Comparison of ENCODE assay signal across 2 cellular contexts in the genomic region with DNA sequence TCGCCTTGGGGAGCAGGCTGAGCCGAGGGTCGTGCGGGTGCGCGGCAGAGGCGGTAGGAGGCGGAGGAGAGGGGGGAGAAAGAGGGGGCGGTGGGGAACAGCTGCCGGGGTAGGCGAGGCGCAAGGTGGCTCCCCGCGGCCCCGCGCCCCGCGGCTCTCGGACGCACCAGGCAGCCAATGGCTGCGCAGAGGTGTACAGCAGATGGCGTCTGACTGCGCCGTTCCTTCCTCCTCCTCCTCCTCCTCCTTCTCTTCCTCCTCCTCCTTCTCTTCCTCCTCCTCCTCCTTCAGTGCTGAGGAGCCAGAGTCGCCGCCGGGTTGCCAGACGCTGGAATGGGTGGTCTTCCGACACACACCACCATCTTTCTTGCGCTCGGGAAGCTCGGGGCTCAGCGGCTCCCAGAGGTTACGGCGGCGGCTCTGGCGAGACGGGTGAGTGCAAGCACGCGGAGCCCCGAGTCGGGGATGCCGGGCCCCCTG.
TF ChIP-seq lines count a peak whose summit lies in the region.

A gene with protein sequence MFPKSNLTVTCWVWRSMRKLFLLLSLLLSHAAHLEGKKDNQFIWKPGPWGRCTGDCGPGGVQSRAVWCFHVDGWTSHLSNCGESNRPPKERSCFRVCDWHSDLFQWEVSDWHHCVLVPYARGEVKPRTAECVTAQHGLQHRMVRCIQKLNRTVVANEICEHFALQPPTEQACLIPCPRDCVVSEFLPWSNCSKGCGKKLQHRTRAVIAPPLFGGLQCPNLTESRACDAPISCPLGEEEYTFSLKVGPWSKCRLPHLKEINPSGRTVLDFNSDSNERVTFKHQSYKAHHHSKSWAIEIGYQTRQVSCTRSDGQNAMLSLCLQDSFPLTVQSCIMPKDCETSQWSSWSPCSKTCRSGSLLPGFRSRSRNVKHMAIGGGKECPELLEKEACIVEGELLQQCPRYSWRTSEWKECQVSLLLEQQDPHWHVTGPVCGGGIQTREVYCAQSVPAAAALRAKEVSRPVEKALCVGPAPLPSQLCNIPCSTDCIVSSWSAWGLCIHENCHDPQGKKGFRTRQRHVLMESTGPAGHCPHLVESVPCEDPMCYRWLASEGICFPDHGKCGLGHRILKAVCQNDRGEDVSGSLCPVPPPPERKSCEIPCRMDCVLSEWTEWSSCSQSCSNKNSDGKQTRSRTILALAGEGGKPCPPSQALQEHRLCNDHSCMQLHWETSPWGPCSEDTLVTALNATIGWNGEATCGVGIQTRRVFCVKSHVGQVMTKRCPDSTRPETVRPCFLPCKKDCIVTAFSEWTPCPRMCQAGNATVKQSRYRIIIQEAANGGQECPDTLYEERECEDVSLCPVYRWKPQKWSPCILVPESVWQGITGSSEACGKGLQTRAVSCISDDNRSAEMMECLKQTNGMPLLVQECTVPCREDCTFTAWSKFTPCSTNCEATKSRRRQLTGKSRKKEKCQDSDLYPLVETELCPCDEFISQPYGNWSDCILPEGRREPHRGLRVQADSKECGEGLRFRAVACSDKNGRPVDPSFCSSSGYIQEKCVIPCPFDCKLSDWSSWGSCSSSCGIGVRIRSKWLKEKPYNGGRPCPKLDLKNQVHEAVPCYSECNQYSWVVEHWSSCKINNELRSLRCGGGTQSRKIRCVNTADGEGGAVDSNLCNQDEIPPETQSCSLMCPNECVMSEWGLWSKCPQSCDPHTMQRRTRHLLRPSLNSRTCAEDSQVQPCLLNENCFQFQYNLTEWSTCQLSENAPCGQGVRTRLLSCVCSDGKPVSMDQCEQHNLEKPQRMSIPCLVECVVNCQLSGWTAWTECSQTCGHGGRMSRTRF (N-terminal part only) (plus strand): TSS at position 290 of the 480 bp plus-strand sequence. CDS start 116,634 bp downstream, outside the sequence.

TF ChIP-seq in SK-N-SH, 30 proteins besides CTCF, POLR2A, EP300 and RAD21 (continued from another document):
- TF ChIP-seq, protein P1, sequence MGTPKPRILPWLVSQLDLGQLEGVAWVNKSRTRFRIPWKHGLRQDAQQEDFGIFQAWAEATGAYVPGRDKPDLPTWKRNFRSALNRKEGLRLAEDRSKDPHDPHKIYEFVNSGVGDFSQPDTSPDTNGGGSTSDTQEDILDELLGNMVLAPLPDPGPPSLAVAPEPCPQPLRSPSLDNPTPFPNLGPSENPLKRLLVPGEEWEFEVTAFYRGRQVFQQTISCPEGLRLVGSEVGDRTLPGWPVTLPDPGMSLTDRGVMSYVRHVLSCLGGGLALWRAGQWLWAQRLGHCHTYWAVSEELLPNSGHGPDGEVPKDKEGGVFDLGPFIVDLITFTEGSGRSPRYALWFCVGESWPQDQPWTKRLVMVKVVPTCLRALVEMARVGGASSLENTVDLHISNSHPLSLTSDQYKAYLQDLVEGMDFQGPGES (IDR thresholded peaks at IDR 0.05; ENCODE audit: low read depth, low read length), result no peak
- TF ChIP-seq, protein P2, sequence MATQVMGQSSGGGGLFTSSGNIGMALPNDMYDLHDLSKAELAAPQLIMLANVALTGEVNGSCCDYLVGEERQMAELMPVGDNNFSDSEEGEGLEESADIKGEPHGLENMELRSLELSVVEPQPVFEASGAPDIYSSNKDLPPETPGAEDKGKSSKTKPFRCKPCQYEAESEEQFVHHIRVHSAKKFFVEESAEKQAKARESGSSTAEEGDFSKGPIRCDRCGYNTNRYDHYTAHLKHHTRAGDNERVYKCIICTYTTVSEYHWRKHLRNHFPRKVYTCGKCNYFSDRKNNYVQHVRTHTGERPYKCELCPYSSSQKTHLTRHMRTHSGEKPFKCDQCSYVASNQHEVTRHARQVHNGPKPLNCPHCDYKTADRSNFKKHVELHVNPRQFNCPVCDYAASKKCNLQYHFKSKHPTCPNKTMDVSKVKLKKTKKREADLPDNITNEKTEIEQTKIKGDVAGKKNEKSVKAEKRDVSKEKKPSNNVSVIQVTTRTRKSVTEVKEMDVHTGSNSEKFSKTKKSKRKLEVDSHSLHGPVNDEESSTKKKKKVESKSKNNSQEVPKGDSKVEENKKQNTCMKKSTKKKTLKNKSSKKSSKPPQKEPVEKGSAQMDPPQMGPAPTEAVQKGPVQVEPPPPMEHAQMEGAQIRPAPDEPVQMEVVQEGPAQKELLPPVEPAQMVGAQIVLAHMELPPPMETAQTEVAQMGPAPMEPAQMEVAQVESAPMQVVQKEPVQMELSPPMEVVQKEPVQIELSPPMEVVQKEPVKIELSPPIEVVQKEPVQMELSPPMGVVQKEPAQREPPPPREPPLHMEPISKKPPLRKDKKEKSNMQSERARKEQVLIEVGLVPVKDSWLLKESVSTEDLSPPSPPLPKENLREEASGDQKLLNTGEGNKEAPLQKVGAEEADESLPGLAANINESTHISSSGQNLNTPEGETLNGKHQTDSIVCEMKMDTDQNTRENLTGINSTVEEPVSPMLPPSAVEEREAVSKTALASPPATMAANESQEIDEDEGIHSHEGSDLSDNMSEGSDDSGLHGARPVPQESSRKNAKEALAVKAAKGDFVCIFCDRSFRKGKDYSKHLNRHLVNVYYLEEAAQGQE (IDR thresholded peaks at IDR 0.05; ENCODE audit: low read depth, low read length), result no peak
- TF ChIP-seq, protein P3, sequence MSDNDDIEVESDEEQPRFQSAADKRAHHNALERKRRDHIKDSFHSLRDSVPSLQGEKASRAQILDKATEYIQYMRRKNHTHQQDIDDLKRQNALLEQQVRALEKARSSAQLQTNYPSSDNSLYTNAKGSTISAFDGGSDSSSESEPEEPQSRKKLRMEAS (IDR thresholded peaks at IDR 0.05; ENCODE audit: low read depth), result no peak
- TF ChIP-seq GATA2 (CRISPR knock-in tag; IDR thresholded peaks at IDR 0.05), result no peak
- no peak for TF ChIP-seq RXRA (IDR thresholded peaks at IDR 0.05; ENCODE audit: borderline replicate concordance, low read depth)
- TF ChIP-seq YY1 (IDR thresholded peaks at IDR 0.05; ENCODE audit: low read depth), result no peak
- no peak for TF ChIP-seq JUND (IDR thresholded peaks at IDR 0.05)
- TF ChIP-seq MXI1 (IDR thresholded peaks at IDR 0.05; ENCODE audit: low read depth, low read length), result no peak
- no peak for TF ChIP-seq FOSL2 (IDR thresholded peaks at IDR 0.05; ENCODE audit: borderline replicate concordance, low read depth)
- no peak for TF ChIP-seq FOXJ3 (CRISPR knock-in tag; IDR thresholded peaks at IDR 0.05)
- TF ChIP-seq FOXM1 (IDR thresholded peaks at IDR 0.05; ENCODE audit: low read depth), result no peak

TF ChIP-seq in SK-N-SH treated with all-trans-retinoic acid at 6 μM for 48 hours, 23 proteins besides CTCF, POLR2A, EP300 and RAD21 (continued from another document):
- TF ChIP-seq, protein P4, sequence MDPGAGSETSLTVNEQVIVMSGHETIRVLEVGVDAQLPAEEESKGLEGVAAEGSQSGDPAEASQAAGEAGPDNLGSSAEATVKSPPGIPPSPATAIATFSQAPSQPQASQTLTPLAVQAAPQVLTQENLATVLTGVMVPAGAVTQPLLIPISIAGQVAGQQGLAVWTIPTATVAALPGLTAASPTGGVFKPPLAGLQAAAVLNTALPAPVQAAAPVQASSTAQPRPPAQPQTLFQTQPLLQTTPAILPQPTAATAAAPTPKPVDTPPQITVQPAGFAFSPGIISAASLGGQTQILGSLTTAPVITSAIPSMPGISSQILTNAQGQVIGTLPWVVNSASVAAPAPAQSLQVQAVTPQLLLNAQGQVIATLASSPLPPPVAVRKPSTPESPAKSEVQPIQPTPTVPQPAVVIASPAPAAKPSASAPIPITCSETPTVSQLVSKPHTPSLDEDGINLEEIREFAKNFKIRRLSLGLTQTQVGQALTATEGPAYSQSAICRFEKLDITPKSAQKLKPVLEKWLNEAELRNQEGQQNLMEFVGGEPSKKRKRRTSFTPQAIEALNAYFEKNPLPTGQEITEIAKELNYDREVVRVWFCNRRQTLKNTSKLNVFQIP (CRISPR knock-in tag; IDR thresholded peaks at IDR 0.05; ENCODE audit: borderline replicate concordance, low read depth), result no peak
